ENCODE assay signal across 20 cellular contexts in the genomic region with DNA sequence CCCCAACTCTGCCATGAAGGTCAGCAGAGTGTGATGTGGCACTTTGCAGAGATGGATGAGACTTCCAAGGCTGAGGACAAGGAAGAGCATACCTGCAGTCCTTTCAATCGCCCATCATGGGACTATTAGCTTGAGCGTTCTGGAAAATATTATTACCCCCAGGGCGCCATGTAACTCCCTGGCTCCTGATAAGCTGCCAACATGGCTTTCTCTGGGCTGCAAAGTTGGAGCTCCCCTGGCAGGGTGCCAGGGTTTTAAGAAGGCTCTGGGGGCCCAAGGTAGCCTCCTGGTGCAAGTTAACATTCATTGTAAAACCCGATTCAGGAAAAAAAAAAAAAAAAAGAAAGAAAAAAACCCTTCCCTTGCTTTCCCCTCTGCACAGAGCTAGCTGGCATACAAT.
DNase-seq lines count a peak whose midpoint lies in the region; ATAC-seq and TF ChIP-seq lines count a peak whose summit lies in the region.
"Had no signal": no experiment of that assay in that cellular context is flagged by ENCODE, and none has a peak within 500 bp of the region (broad histone marks: within the 10 kb centered on the region; RNA-seq: fewer than 3 reads in every experiment).

No MANE protein-coding gene starts in this region.

- no peak overlapping the region for H3K4me3 ChIP-seq in prostate gland
- H3K4me3 ChIP-seq: psoas muscle had no signal

- no peaks in the 10 kb centered on the region for H3K27me3 Mint-ChIP-seq in brain
- H3K27me3 Mint-ChIP-seq: central memory CD8-positive, alpha-beta T cell had no signal

- H3K36me3 ChIP-seq in prostate gland: no peaks in the 10 kb centered on the region

- peaks cover 15% of the 10 kb centered on the region for H3K36me3 Mint-ChIP-seq in brain

- TF ChIP-seq CTCF in brain (conservative IDR thresholded peaks at IDR 0.05): no peak
- TF ChIP-seq CTCF in prostate gland (IDR thresholded peaks at IDR 0.05): no peak

- no peaks in the 10 kb centered on the region for H3K4me1 ChIP-seq in prostate gland (replicated peaks)

- H3K4me1 Mint-ChIP-seq in brain: peaks cover 92% of the 10 kb centered on the region
- H3K4me1 Mint-ChIP-seq: central memory CD8-positive, alpha-beta T cell had no signal

- DNase-seq in left ventricle myocardium superior: peak; percentile 27
- no peak for DNase-seq in left cardiac atrium
- peak; percentile 57 for DNase-seq in NCI-H2171 treated with DMSO at 0.1 percent for 48 hours (lab: John Stamatoyannopoulos, UW)
- DNase-seq in HPDE6-E6E7 (ENCODE audit: extremely low spot score): no peak
- no peak for DNase-seq in prostate gland (ENCODE audit: low spot score)
- no peak for DNase-seq in kidney glomerular epithelial cell (lab: John Stamatoyannopoulos, UW)
- DNase-seq: activated CD4-positive, alpha-beta T cell treated with anti-CD3 and anti-CD28 coated beads, Interleukin-2, amount 50 U/mL, for 1 hour; activated gamma-delta T cell treated with Interleukin-2 at 50 U/mL for 16 hours; NCI-H1417 treated with DMSO at 0.1 percent for 48 hours; NCI-H510A treated with DMSO at 0.1 percent for 48 hours; psoas muscle; SHP77; stimulated activated CD4-positive, alpha-beta T cell treated with anti-CD3 and anti-CD28 coated beads, Interleukin-4, amount 100 ng/mL, for 24 hours had no signal

- no peak overlapping the region for H3K27ac ChIP-seq in prostate gland
- H3K27ac ChIP-seq: KMS-11 had no signal

- peak overlapping the region in 4 of 5 experiments; percentile 32 to 96 (median 94) for H3K27ac Mint-ChIP-seq in brain
- H3K27ac Mint-ChIP-seq: T-helper 1 cell treated with Interleukin-12 subunit alpha and Interleukin-12 subunit beta and Interleukin-4 antibody, amounts not matched to agents 30 μg/mL and 1 μg/mL, for 36 hours had no signal

- TF ChIP-seq POLR2A in prostate gland (IDR thresholded peaks at IDR 0.05): no peak

- H3K9me3 Mint-ChIP-seq in brain: peaks cover 0 to 4% (median 3%) of the 10 kb centered on the region in 5 experiments
- H3K9me3 Mint-ChIP-seq: T-helper 1 cell treated with Interleukin-12 subunit alpha and Interleukin-12 subunit beta and Interleukin-4 antibody, amounts not matched to agents 30 μg/mL and 1 μg/mL, for 36 hours had no signal

- 46% methylated on average over 4 of the region's 4 CpGs for WGBS in prostate gland

- no peaks in the 10 kb centered on the region for H3K9me3 ChIP-seq in prostate gland
- H3K9me3 ChIP-seq: psoas muscle had no signal

- peak; percentile 16 for ATAC-seq in left ventricle myocardium superior
- no peak for ATAC-seq in left cardiac atrium
- no peak for ATAC-seq in GM18498 (IDR thresholded peaks at IDR 0.05; ENCODE audit: unreplicated experiment)
- ATAC-seq: left lobe of liver had no signal

- intact Hi-C loops in left ventricle myocardium superior (cut with micrococcal nuclease): no loop called here
- intact Hi-C loops in left cardiac atrium (cut with DNase I): no loop called here
- intact Hi-C loops in prostate gland (cut with DNase I): no loop called here

- no peaks in the 10 kb centered on the region for H3K27me3 ChIP-seq in prostate gland (replicated peaks; ENCODE audit: insufficient read depth)

- H3K4me3 Mint-ChIP-seq in brain: peak overlapping the region in 4 of 5 experiments; percentile 37 to 76 (median 66)
- H3K4me3 Mint-ChIP-seq: central memory CD8-positive, alpha-beta T cell; neural crest cell; T-helper 1 cell treated with Interleukin-12 subunit alpha and Interleukin-12 subunit beta and Interleukin-4 antibody, amounts not matched to agents 30 μg/mL and 1 μg/mL, for 36 hours had no signal

Comparison
In these comparisons a context has a peak if more than half of its experiments do, and no peak if none do; other contexts are left out.
1. DNase-seq: peak in left ventricle myocardium superior (single experiment) and NCI-H2171 treated with DMSO at 0.1 percent for 48 hours (single experiment); none in left cardiac atrium (single experiment), HPDE6-E6E7 (single experiment), prostate gland (single experiment) and kidney glomerular epithelial cell (single experiment).